In genomic region chr7:106397994-106398393, GRCh38 we compare ENCODE assay signal across 9 cellular contexts.
"Had no signal": no experiment of that assay in that cellular context is flagged by ENCODE, and none has a peak within 500 bp of the region (broad histone marks: within the 10 kb centered on the region; RNA-seq: fewer than 3 reads in every experiment).

No MANE protein-coding gene starts in this region.

- ATAC-seq: HCT116 had no signal

- H3K36me3 ChIP-seq: HAP-1 had no signal

- H3K27ac ChIP-seq: KMS-11 had no signal

- H3K4me3 Mint-ChIP-seq: HFFc6 had no signal

- H3K4me3 ChIP-seq: HAP-1 had no signal

- H3K27ac Mint-ChIP-seq: HFFc6 had no signal

- H3K9me3 ChIP-seq: HAP-1 had no signal

- FAIRE-seq: HTR-8/SVneo had no signal

- H3K4me2 ChIP-seq: KMS-11 had no signal

- H3K9ac ChIP-seq: KMS-11 had no signal

- DNase-seq: GOT3, H7, HFFc6, IMR-90, KBM-7 had no signal
